ENCODE assay signal across 9 cellular contexts in genomic region chr6:127606131-127606562, GRCh38. TPM values are rescaled to one million over a fixed set of nuclear protein-coding genes. Genes with fewer than 3 reads are reported as not detected.
DNase-seq lines count a peak whose midpoint lies in the region; ATAC-seq, FAIRE-seq and TF ChIP-seq lines count a peak whose summit lies in the region.
"Had no signal": no experiment of that assay in that cellular context is flagged by ENCODE, and none has a peak within 500 bp of the region (broad histone marks: within the 10 kb centered on the region; RNA-seq: fewer than 3 reads in every experiment).

No MANE protein-coding gene starts in this region.

- H3K27me3 ChIP-seq in Panc1 (ENCODE audit: control insufficient read depth, insufficient read depth, low read length): no peaks in the 10 kb centered on the region

- ATAC-seq in Panc1 (peak; percentile 81), GM18861 (IDR thresholded peaks at IDR 0.05; ENCODE audit: unreplicated experiment) (no peak), GM19467 (IDR thresholded peaks at IDR 0.05; ENCODE audit: unreplicated experiment) (no peak)

- no TSS peak for BruUV-seq in Panc1 (replicated peaks; lab: Mats Ljungman, UMichigan)

- in situ Hi-C loops in Panc1 (cut with HindIII; ENCODE audit: low pct_unique_long_range_greater_than_20kb, low sequenced_read_pairs): no loop called here

- FAIRE-seq in HTR-8/SVneo (lab: Jason Lieb, UNC): no peak

- H3K27ac ChIP-seq in Panc1 (ENCODE audit: low read length): no peak overlapping the region

- peaks cover 5% of the 10 kb centered on the region; the same call in 1 of the 2 replicates for H3K9me3 ChIP-seq in Panc1 (ENCODE audit: control insufficient read depth, insufficient read depth, low read depth, low read length)

- CTCF ChIA-PET in Panc1 (lab: Charles Lee): interaction anchor here (0.7 kb wide), 4 partner anchors 12 to 1349 kb away, joined by 4 to 10 read pairs (median 4); no protein-coding TSS in a partner anchor

- intact Hi-C loops in Panc1 (cut with micrococcal nuclease; ENCODE audit: unreplicated experiment): loop anchor here (5.0 kb wide), 1 partner anchor 36 kb away; no protein-coding TSS in a partner anchor

- no peaks in the 10 kb centered on the region for H3K4me1 ChIP-seq in Panc1 (ENCODE audit: control insufficient read depth, insufficient read depth, low read length)

- H3K36me3 ChIP-seq in Panc1 (ENCODE audit: control insufficient read depth, insufficient read depth, low read length): no peaks in the 10 kb centered on the region

- DNase-seq in AML-193 (lab: John Stamatoyannopoulos, UW) (peak; percentile 10 to 21), HTR-8/SVneo (ENCODE audit: insufficient read length, low spot score) (peak; percentile 67), Panc1 (ENCODE audit: low read depth, low spot score) (no peak), foreskin fibroblast (peak; percentile 16 to 64), amygdala (lab: John Stamatoyannopoulos, UW) (no peak), OCI-M2 (lab: John Stamatoyannopoulos, UW; ENCODE audit: unreplicated experiment) (no peak)
- DNase-seq: activated naive CD8-positive, alpha-beta T cell treated with anti-CD3 and anti-CD28 coated beads, Interleukin-2, amount 10 ng/mL, durations not matched to agents 7 days and 5 days had no signal

- POLR2A ChIA-PET in Panc1 (lab: Charles Lee): no interaction called here

- peak; percentile 61 for TF ChIP-seq CTCF in Panc1 (IDR thresholded peaks at IDR 0.05)
- TF ChIP-seq CTCF in foreskin fibroblast (IDR thresholded peaks at IDR 0.05; ENCODE audit: low read depth, low read length): peak; percentile 29

- H3K4me3 ChIP-seq in Panc1 (ENCODE audit: low read depth in 2 of 2, low read length in 2 of 2) (no peak overlapping the region), foreskin fibroblast (ENCODE audit: low read depth in 1 of 2, low read length in 2 of 2) (no peak overlapping the region)

RNA-seq across cellular contexts. Expression of gene C6orf58, which starts 29.2 kb away (rescaled TPM):
- total RNA-seq in Panc1 (2021; ENCODE audit: unreplicated experiment): not detected
- not detected for polyA plus RNA-seq in Panc1 (2012; ENCODE audit: insufficient read length)
- total RNA-seq: activated naive CD8-positive, alpha-beta T cell treated with anti-CD3 and anti-CD28 coated beads, Interleukin-2, amount 10 ng/mL, durations not matched to agents 7 days and 5 days had no signal

Comparison
In these comparisons a context has a peak if more than half of its experiments do, and no peak if none do; other contexts are left out.
1. DNase-seq: peak in AML-193 (2 of 2), HTR-8/SVneo (single experiment) and foreskin fibroblast (2 of 2); none in Panc1 (single experiment), amygdala (0 of 56) and OCI-M2 (single experiment).